Comparison of ENCODE assay signal across 8 cellular contexts in the genomic region with DNA sequence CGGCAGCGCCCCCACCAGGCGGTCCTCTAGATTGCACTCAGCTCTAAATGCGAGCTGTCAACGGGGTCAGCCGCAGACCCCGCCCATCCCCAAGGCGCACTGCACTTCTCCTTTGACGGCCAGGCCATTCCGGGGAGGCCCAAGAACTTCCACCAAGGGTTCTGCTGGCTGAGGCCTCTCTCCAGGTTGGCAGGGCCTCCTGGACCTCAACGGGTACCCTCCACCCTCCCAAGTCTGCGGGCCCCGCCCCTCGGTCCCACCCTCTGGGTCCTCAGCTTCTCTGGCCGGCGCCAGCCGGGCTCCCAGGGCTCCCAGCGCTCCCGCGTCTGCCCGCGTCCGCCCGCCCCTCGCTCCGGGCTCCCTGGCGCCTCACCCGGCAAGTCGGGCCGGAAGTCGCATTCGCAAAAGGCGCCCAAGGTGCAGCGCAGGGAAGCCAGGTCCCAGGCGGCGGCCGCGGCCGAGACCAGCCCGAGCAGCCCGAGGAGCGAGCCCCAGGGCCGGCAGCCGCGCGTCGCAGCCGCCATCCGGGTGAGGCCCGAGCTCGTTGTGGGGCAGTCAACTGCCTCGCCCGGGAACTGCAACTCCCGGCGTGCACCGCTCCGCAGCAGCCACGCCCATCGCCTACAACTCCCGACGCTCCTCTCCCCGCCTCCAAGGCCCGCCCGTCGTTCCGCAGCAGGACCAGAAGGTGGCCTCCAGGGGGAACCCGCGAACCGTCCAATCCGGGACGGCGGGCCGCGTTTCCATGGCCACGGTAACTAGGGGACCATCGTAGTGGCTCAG. TPM values are rescaled to one million over a fixed set of nuclear protein-coding genes. Genes with fewer than 3 reads are reported as not detected.
A peak's percentile ranks its signal among the peaks of the same experiment; 100 is the strongest.
DNase-seq lines count a peak whose midpoint lies in the region; ATAC-seq and TF ChIP-seq lines count a peak whose summit lies in the region.

TSS of gene TOR2A (minus strand) at position 548 of the 783 bp plus-strand sequence. CDS start at position 524, 24 bp downstream.

- H3K4me1 ChIP-seq in ovary (ENCODE audit: insufficient read depth) = peaks cover 6% of the 10 kb centered on the region
- peaks cover 0 to 13% (median 7%) of the 10 kb centered on the region in 4 donors for H3K4me1 ChIP-seq in tibial artery

- H3K36me3 ChIP-seq in ovary = no peaks in the 10 kb centered on the region
- peaks cover 0 to 27% (median 21%) of the 10 kb centered on the region in 3 donors for H3K36me3 ChIP-seq in tibial artery

- no peaks in the 10 kb centered on the region for H3K27me3 Mint-ChIP-seq in activated naive CD8-positive, alpha-beta T cell
- H3K27me3 Mint-ChIP-seq in glutamatergic neuron (ENCODE audit: unreplicated experiment) = peaks cover 6% of the 10 kb centered on the region

- TF ChIP-seq CTCF in GM12865 (IDR thresholded peaks at IDR 0.05; ENCODE audit: insufficient read depth, low read depth, low read length, missing control alignments) = peak; percentile 92
- TF ChIP-seq CTCF in glutamatergic neuron (IDR thresholded peaks at IDR 0.05; ENCODE audit: partially characterized antibody, unreplicated experiment) = peak; percentile 92
- peak; percentile 92 to 100 (median 100) for TF ChIP-seq CTCF in ovary (IDR thresholded peaks at IDR 0.05)
- peak; percentile 92 to 99 for TF ChIP-seq CTCF in tibial artery (IDR thresholded peaks at IDR 0.05)

- H3K4me3 Mint-ChIP-seq in activated naive CD8-positive, alpha-beta T cell = peak within 1 kb of the TSS; percentile 92
- peak within 1 kb of the TSS; percentile 90 for H3K4me3 Mint-ChIP-seq in glutamatergic neuron (ENCODE audit: unreplicated experiment)

- H3K27ac ChIP-seq in ovary (peak within 1 kb of the TSS; percentile 80 to 88), tibial artery (peak within 1 kb of the TSS; percentile 93)

- H3K4me3 ChIP-seq in GM12865 (ENCODE audit: low read depth, low read length) = peak within 1 kb of the TSS; percentile 69
- H3K4me3 ChIP-seq in ovary = peak within 1 kb of the TSS; percentile 88
- peak within 1 kb of the TSS; percentile 69 to 75 for H3K4me3 ChIP-seq in tibial artery

- DNase-seq in GM12865 (ENCODE audit: low read depth) = peak; percentile 98
- DNase-seq in NCI-H1105 (lab: John Stamatoyannopoulos, UW) = peak; percentile 94
- DNase-seq in SKM-1 treated with dmso at 0.1 percent for 144 hours (lab: John Stamatoyannopoulos, UW; ENCODE audit: unreplicated experiment) = peak; percentile 97
- peak; percentile 99 for DNase-seq in glutamatergic neuron
- DNase-seq in ovary = peak; percentile 95 to 98 (median 98)
- DNase-seq in tibial artery = peak; percentile 94 to 98

- peaks cover 17% of the 10 kb centered on the region for H3K4me1 Mint-ChIP-seq in activated naive CD8-positive, alpha-beta T cell (ENCODE audit: low read depth)
- peaks cover 4% of the 10 kb centered on the region for H3K4me1 Mint-ChIP-seq in glutamatergic neuron (ENCODE audit: low read depth, unreplicated experiment)

- no peaks in the 10 kb centered on the region for H3K36me3 Mint-ChIP-seq in activated naive CD8-positive, alpha-beta T cell
- peaks cover 5% of the 10 kb centered on the region for H3K36me3 Mint-ChIP-seq in glutamatergic neuron (ENCODE audit: unreplicated experiment)

- TF ChIP-seq POLR2A in ovary (IDR thresholded peaks at IDR 0.05) = peak; percentile 93

- ATAC-seq in HG02642 (IDR thresholded peaks at IDR 0.05; ENCODE audit: poor library complexity, unreplicated experiment) = peak; percentile 88

- 0 to 1% (median 0%) methylated on average over 48 to 76 of the region's 76 CpGs for WGBS in ovary, 3 donors

- H3K27me3 ChIP-seq in ovary (no peaks in the 10 kb centered on the region), tibial artery (no peaks in the 10 kb centered on the region)

- peak within 1 kb of the TSS; percentile 89 for H3K27ac Mint-ChIP-seq in activated naive CD8-positive, alpha-beta T cell
- peak within 1 kb of the TSS; percentile 68 for H3K27ac Mint-ChIP-seq in glutamatergic neuron (ENCODE audit: unreplicated experiment)

- H3K9me3 Mint-ChIP-seq in activated naive CD8-positive, alpha-beta T cell (ENCODE audit: low read depth) = no peaks in the 10 kb centered on the region
- peaks cover 2% of the 10 kb centered on the region for H3K9me3 Mint-ChIP-seq in glutamatergic neuron (ENCODE audit: unreplicated experiment)

- no peak for TF ChIP-seq EP300 in ovary (IDR thresholded peaks at IDR 0.05)

- H3K9me3 ChIP-seq in ovary (no peaks in the 10 kb centered on the region), tibial artery (no peaks in the 10 kb centered on the region)

- intact Hi-C loops in ovary (cut with DNase I) (loop anchor here (1.0 to 5.0 kb wide), 10 partner anchors 47 to 187 kb away; no protein-coding TSS in a partner anchor), tibial artery (cut with DNase I; ENCODE audit: low total_unique reads) (loop anchor here (2.0 to 5.0 kb wide), 2 partner anchors 50 to 137 kb away; no protein-coding TSS in a partner anchor)

RNA-seq across cellular contexts. Expression of gene TOR2A, which starts in this region (rescaled TPM):
- total RNA-seq in glutamatergic neuron (ENCODE audit: unreplicated experiment) = 27.5 TPM
- total RNA-seq in ovary = 10 to 100 TPM in 3 of 7 donors, 1 to 10 TPM in 4; 8.8 to 12.2 (median 9.9) TPM
- 10 to 100 TPM in 1 of 2 donors, 1 to 10 TPM in 1; 2.8 to 12.6 TPM for polyA plus RNA-seq in ovary

Comparison
In these comparisons a context has a peak if more than half of its experiments do, and no peak if none do; other contexts are left out.
1. Peak in every context shown above with its lines: DNase-seq, ATAC-seq, H3K4me3 ChIP-seq and H3K27ac ChIP-seq.